Comparison of ENCODE assay signal across 1 cellular context in genomic region chr7:137949416-137950262, GRCh38.
TF ChIP-seq lines count a peak whose summit lies in the region.

No MANE protein-coding gene starts in this region.

TF ChIP-seq in K562, 482 proteins besides CTCF, POLR2A, EP300 and RAD21 (continued from another document and continues in another):
- TF ChIP-seq ZNF407 (IDR thresholded peaks at IDR 0.05; ENCODE audit: low read depth) (no peak), ZNF507 (tag; conservative IDR thresholded peaks at IDR 0.05) (no peak), HDAC8 (tag; IDR thresholded peaks at IDR 0.05) (no peak), KLF6 (CRISPR knock-in tag; IDR thresholded peaks at IDR 0.05; ENCODE audit: borderline replicate concordance) (no peak), ZNF668 (CRISPR knock-in tag; IDR thresholded peaks at IDR 0.05) (no peak), MEIS2 (IDR thresholded peaks at IDR 0.05; ENCODE audit: partially characterized antibody) (peak; percentile 29), MEF2A (IDR thresholded peaks at IDR 0.05; ENCODE audit: control insufficient read depth, low read depth, low read length) (0 out of 2 replicates have a peak, but pooled peaks have one; percentile 37), HNRNPLL (IDR thresholded peaks at IDR 0.05; ENCODE audit: low read depth, low read length, poor library complexity, severe bottlenecking) (no peak), MYBL2 (IDR thresholded peaks at IDR 0.05; ENCODE audit: low read depth) (no peak), MYBL2 (CRISPR knock-in tag; IDR thresholded peaks at IDR 0.05; ENCODE audit: borderline replicate concordance) (no peak), ILF3 (IDR thresholded peaks at IDR 0.05; ENCODE audit: borderline replicate concordance) (no peak), TEAD1 (CRISPR knock-in tag; IDR thresholded peaks at IDR 0.05) (0 out of 4 replicates have a peak, but pooled peaks of 1 of the 2 experiments have one; percentile 18), ZNF124 (CRISPR knock-in tag; IDR thresholded peaks at IDR 0.05) (no peak), MECOM (CRISPR knock-in tag; IDR thresholded peaks at IDR 0.05) (no peak), ZNF239 (CRISPR knock-in tag; IDR thresholded peaks at IDR 0.05) (no peak), ZFX (CRISPR knock-in tag; IDR thresholded peaks at IDR 0.05) (no peak), TSHZ1 (CRISPR knock-in tag; IDR thresholded peaks at IDR 0.05) (no peak), TCF3 (CRISPR knock-in tag; IDR thresholded peaks at IDR 0.05) (no peak), DPF2 (IDR thresholded peaks at IDR 0.05) (0 out of 2 replicates have a peak, but pooled peaks have one; percentile 30), ZNF347 (CRISPR knock-in tag; IDR thresholded peaks at IDR 0.05; ENCODE audit: low read depth) (no peak), ZMIZ1 (IDR thresholded peaks at IDR 0.05; ENCODE audit: low read depth in 2 of 2, low read length in 2 of 2) (no peak), ZNF23 (CRISPR knock-in tag; IDR thresholded peaks at IDR 0.05) (no peak), TCF7 (IDR thresholded peaks at IDR 0.05; ENCODE audit: borderline replicate concordance) (no peak), TRIM28 (IDR thresholded peaks at IDR 0.05) (no peak), MEF2D (tag; conservative IDR thresholded peaks at IDR 0.05; ENCODE audit: low read depth) (no peak), ZNF175 (CRISPR knock-in tag; IDR thresholded peaks at IDR 0.05; ENCODE audit: low read depth) (no peak), KAT7 (CRISPR knock-in tag; IDR thresholded peaks at IDR 0.05; ENCODE audit: borderline replicate concordance) (no peak), TCF15 (CRISPR knock-in tag; IDR thresholded peaks at IDR 0.05) (no peak), XRCC4 (IDR thresholded peaks at IDR 0.05; ENCODE audit: extremely low read depth, insufficient read depth, insufficient read length) (no peak), RUNX1 (IDR thresholded peaks at IDR 0.05; ENCODE audit: low read depth) (no peak)
- TF ChIP-seq, protein P1, sequence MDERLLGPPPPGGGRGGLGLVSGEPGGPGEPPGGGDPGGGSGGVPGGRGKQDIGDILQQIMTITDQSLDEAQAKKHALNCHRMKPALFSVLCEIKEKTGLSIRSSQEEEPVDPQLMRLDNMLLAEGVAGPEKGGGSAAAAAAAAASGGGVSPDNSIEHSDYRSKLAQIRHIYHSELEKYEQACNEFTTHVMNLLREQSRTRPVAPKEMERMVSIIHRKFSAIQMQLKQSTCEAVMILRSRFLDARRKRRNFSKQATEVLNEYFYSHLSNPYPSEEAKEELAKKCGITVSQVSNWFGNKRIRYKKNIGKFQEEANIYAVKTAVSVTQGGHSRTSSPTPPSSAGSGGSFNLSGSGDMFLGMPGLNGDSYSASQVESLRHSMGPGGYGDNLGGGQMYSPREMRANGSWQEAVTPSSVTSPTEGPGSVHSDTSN (CRISPR knock-in tag; IDR thresholded peaks at IDR 0.05; ENCODE audit: low read depth), result no peak
- TF ChIP-seq, protein P1 (tag; conservative IDR thresholded peaks at IDR 0.05; ENCODE audit: low read depth), result 0 out of 2 replicates have a peak, but pooled peaks have one; percentile 20
- TF ChIP-seq, protein P2, sequence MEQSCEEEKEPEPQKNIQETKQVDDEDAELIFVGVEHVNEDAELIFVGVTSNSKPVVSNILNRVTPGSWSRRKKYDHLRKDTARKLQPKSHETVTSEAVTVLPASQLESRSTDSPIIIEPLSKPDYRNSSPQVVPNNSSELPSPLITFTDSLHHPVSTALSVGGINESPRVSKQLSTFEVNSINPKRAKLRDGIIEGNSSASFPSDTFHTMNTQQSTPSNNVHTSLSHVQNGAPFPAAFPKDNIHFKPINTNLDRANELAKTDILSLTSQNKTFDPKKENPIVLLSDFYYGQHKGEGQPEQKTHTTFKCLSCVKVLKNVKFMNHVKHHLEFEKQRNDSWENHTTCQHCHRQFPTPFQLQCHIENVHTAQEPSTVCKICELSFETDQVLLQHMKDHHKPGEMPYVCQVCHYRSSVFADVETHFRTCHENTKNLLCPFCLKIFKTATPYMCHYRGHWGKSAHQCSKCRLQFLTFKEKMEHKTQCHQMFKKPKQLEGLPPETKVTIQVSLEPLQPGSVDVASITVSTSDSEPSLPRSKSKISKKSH (CRISPR knock-in tag; IDR thresholded peaks at IDR 0.05), result no peak
- TF ChIP-seq, protein P3, sequence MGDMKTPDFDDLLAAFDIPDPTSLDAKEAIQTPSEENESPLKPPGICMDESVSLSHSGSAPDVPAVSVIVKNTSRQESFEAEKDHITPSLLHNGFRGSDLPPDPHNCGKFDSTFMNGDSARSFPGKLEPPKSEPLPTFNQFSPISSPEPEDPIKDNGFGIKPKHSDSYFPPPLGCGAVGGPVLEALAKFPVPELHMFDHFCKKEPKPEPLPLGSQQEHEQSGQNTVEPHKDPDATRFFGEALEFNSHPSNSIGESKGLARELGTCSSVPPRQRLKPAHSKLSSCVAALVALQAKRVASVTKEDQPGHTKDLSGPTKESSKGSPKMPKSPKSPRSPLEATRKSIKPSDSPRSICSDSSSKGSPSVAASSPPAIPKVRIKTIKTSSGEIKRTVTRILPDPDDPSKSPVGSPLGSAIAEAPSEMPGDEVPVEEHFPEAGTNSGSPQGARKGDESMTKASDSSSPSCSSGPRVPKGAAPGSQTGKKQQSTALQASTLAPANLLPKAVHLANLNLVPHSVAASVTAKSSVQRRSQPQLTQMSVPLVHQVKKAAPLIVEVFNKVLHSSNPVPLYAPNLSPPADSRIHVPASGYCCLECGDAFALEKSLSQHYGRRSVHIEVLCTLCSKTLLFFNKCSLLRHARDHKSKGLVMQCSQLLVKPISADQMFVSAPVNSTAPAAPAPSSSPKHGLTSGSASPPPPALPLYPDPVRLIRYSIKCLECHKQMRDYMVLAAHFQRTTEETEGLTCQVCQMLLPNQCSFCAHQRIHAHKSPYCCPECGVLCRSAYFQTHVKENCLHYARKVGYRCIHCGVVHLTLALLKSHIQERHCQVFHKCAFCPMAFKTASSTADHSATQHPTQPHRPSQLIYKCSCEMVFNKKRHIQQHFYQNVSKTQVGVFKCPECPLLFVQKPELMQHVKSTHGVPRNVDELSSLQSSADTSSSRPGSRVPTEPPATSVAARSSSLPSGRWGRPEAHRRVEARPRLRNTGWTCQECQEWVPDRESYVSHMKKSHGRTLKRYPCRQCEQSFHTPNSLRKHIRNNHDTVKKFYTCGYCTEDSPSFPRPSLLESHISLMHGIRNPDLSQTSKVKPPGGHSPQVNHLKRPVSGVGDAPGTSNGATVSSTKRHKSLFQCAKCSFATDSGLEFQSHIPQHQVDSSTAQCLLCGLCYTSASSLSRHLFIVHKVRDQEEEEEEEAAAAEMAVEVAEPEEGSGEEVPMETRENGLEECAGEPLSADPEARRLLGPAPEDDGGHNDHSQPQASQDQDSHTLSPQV (IDR thresholded peaks at IDR 0.05), result 0 out of 2 replicates have a peak, but pooled peaks have one; percentile 9
